12 cellular contexts compared by ENCODE assay signal in the genomic region with DNA sequence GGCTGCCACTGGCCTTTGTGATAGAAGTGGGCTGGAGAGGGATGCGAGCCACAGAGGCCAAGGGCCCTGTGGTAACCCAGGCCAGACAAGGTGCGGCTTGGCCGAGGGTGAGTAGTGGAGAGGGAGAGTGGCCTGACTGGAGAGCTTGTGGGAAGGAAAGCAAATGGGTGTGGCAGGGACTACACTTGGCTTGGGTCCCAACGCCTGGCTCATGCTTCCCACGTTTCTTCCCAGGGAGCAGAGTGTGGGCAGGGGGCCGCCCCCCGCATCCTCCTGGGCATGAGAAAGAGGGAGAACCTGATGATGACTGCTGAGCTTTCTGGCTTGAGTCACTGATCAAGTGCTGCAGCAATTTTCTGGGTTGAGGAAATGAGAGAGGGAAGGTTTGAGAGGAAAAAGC.
A peak's percentile ranks its signal among the peaks of the same experiment; 100 is the strongest.
DNase-seq lines count a peak whose midpoint lies in the region; ATAC-seq and TF ChIP-seq lines count a peak whose summit lies in the region.
"Had no signal": no experiment of that assay in that cellular context is flagged by ENCODE, and none has a peak within 500 bp of the region (broad histone marks: within the 10 kb centered on the region; RNA-seq: fewer than 3 reads in every experiment).

No MANE protein-coding gene starts in this region.

- no peak overlapping the region for H3K4me3 ChIP-seq in CD8-positive, alpha-beta T cell (ENCODE audit: low read depth, low read length)
- H3K4me3 ChIP-seq in HFF-Myc (replicated peaks; ENCODE audit: low read depth, low read length) (no peak overlapping the region), mammary epithelial cell (replicated peaks in 1 of 3; ENCODE audit: insufficient read depth in 1 of 3, low read depth in 2 of 3, low read length in 3 of 3) (no peak overlapping the region)

- intact Hi-C loops in CD8-positive, alpha-beta T cell (cut with DNase I, micrococcal nuclease) = no loop called here
- intact Hi-C loops in mammary epithelial cell (cut with micrococcal nuclease) = no loop called here
- intact Hi-C loops in CD14-positive monocyte (cut with micrococcal nuclease) = no loop called here
- intact Hi-C loops in activated CD4-positive, alpha-beta T cell treated with anti-CD3 and anti-CD28 coated beads for 36 hours (cut with DNase I, micrococcal nuclease) = no loop called here

- H3K27ac Mint-ChIP-seq in CD8-positive, alpha-beta T cell = peak overlapping the region; percentile 78
- peak overlapping the region in 1 of 7 donors; percentile 1 for H3K27ac Mint-ChIP-seq in CD14-positive monocyte
- H3K27ac Mint-ChIP-seq in activated CD4-positive, alpha-beta T cell treated with anti-CD3 and anti-CD28 coated beads for 36 hours = no peak overlapping the region
- H3K27ac Mint-ChIP-seq: activated CD4-positive, alpha-beta T cell treated with anti-CD3 and anti-CD28 coated beads, Interleukin-2, amount 10 ng/mL, durations not matched to agents 7 days and 5 days; activated naive CD8-positive, alpha-beta T cell treated with anti-CD3 and anti-CD28 coated beads, Interleukin-2, amount 10 ng/mL, durations not matched to agents 7 days and 5 days; nephron progenitor cell had no signal

- no peak overlapping the region for H3K4me2 ChIP-seq in mammary epithelial cell (ENCODE audit: insufficient read depth, low read depth, low read length)

- dilution Hi-C loops in mammary epithelial cell (cut with HindIII; ENCODE audit: low sequenced_read_pairs) = no loop called here

- H3K27me3 ChIP-seq in CD8-positive, alpha-beta T cell (ENCODE audit: insufficient read depth, low read length) = no peaks in the 10 kb centered on the region
- no peaks in the 10 kb centered on the region for H3K27me3 ChIP-seq in mammary epithelial cell (ENCODE audit: insufficient read depth, low read length)

- H3K9me3 ChIP-seq in CD8-positive, alpha-beta T cell (ENCODE audit: low read length) = no peaks in the 10 kb centered on the region
- H3K9me3 ChIP-seq in mammary epithelial cell (replicated peaks; ENCODE audit: insufficient read depth, low read length) = no peaks in the 10 kb centered on the region

- H3K4me3 Mint-ChIP-seq in CD8-positive, alpha-beta T cell = no peak overlapping the region
- no peak overlapping the region for H3K4me3 Mint-ChIP-seq in CD14-positive monocyte
- no peak overlapping the region for H3K4me3 Mint-ChIP-seq in activated CD4-positive, alpha-beta T cell treated with anti-CD3 and anti-CD28 coated beads for 36 hours
- H3K4me3 Mint-ChIP-seq: activated CD4-positive, alpha-beta T cell treated with anti-CD3 and anti-CD28 coated beads, Interleukin-2, amount 10 ng/mL, durations not matched to agents 7 days and 5 days; activated naive CD8-positive, alpha-beta T cell treated with anti-CD3 and anti-CD28 coated beads, Interleukin-2, amount 10 ng/mL, durations not matched to agents 7 days and 5 days; nephron progenitor cell had no signal

- H3K4me1 ChIP-seq in CD8-positive, alpha-beta T cell (ENCODE audit: insufficient read depth, low read length) = no peaks in the 10 kb centered on the region
- peaks cover 11% of the 10 kb centered on the region for H3K4me1 ChIP-seq in mammary epithelial cell (ENCODE audit: insufficient read depth, low read length)

- no peak for DNase-seq in CD8-positive, alpha-beta T cell
- DNase-seq in HFF-Myc (ENCODE audit: extremely low read depth, low read depth) = peak; percentile 14
- DNase-seq in mammary epithelial cell = peak; percentile 69
- DNase-seq in myocyte (ENCODE audit: low read depth) = peak; percentile 56
- no peak for DNase-seq in CD14-positive monocyte (ENCODE audit: low spot score)
- no peak for DNase-seq in activated CD4-positive, alpha-beta T cell treated with anti-CD3 and anti-CD28 coated beads for 36 hours
- DNase-seq: activated CD4-positive, alpha-beta T cell treated with anti-CD3 and anti-CD28 coated beads, Interleukin-2, amount 10 ng/mL, durations not matched to agents 7 days and 5 days; activated naive CD8-positive, alpha-beta T cell treated with anti-CD3 and anti-CD28 coated beads, Interleukin-2, amount 10 ng/mL, durations not matched to agents 7 days and 5 days; NCI-H345; nephron progenitor cell had no signal

- TF ChIP-seq CTCF in CD8-positive, alpha-beta T cell (IDR thresholded peaks at IDR 0.05) = no peak
- TF ChIP-seq CTCF in HFF-Myc (IDR thresholded peaks at IDR 0.05; ENCODE audit: low read depth, low read length, missing control alignments) (no peak), mammary epithelial cell (conservative IDR thresholded peaks at IDR 0.05 in 1 of 2, IDR thresholded peaks at IDR 0.05 in 1 of 2; ENCODE audit: extremely low read depth in 1 of 2, insufficient read depth in 1 of 2, low read depth in 1 of 2, low read length in 2 of 2) (no peak), CD14-positive monocyte (IDR thresholded peaks at IDR 0.05) (no peak)

- H3K36me3 Mint-ChIP-seq in CD8-positive, alpha-beta T cell = peaks cover 44% of the 10 kb centered on the region
- no peaks in the 10 kb centered on the region for H3K36me3 Mint-ChIP-seq in CD14-positive monocyte
- peaks cover 11% of the 10 kb centered on the region for H3K36me3 Mint-ChIP-seq in activated CD4-positive, alpha-beta T cell treated with anti-CD3 and anti-CD28 coated beads for 36 hours (ENCODE audit: low read depth)

- H2AFZ ChIP-seq in mammary epithelial cell (ENCODE audit: low read depth, low read length) = no peak overlapping the region

- peaks cover 5% of the 10 kb centered on the region for H3K79me2 ChIP-seq in mammary epithelial cell (ENCODE audit: insufficient read depth, low read length)

- no peak overlapping the region for H3K9ac ChIP-seq in mammary epithelial cell (ENCODE audit: insufficient read depth, low read length)

- no peaks in the 10 kb centered on the region for H3K9me3 Mint-ChIP-seq in CD8-positive, alpha-beta T cell
- H3K9me3 Mint-ChIP-seq in CD14-positive monocyte = no peaks in the 10 kb centered on the region
- no peaks in the 10 kb centered on the region for H3K9me3 Mint-ChIP-seq in activated CD4-positive, alpha-beta T cell treated with anti-CD3 and anti-CD28 coated beads for 36 hours (ENCODE audit: low read depth)
- H3K9me3 Mint-ChIP-seq: activated CD4-positive, alpha-beta T cell treated with anti-CD3 and anti-CD28 coated beads, Interleukin-2, amount 10 ng/mL, durations not matched to agents 7 days and 5 days; nephron progenitor cell had no signal

- in situ Hi-C loops in mammary epithelial cell (cut with MboI; ENCODE audit: low sequenced_read_pairs in 2 of 2) = no loop called here

- H3K27me3 Mint-ChIP-seq in CD8-positive, alpha-beta T cell (ENCODE audit: low read depth) = no peaks in the 10 kb centered on the region
- peaks cover 0 to 2% (median 0%) of the 10 kb centered on the region in 3 donors for H3K27me3 Mint-ChIP-seq in CD14-positive monocyte (ENCODE audit: low read depth in 3 of 3)
- no peaks in the 10 kb centered on the region for H3K27me3 Mint-ChIP-seq in activated CD4-positive, alpha-beta T cell treated with anti-CD3 and anti-CD28 coated beads for 36 hours
- H3K27me3 Mint-ChIP-seq: activated CD4-positive, alpha-beta T cell treated with anti-CD3 and anti-CD28 coated beads, Interleukin-2, amount 10 ng/mL, durations not matched to agents 7 days and 5 days; activated naive CD8-positive, alpha-beta T cell treated with anti-CD3 and anti-CD28 coated beads, Interleukin-2, amount 10 ng/mL, durations not matched to agents 7 days and 5 days had no signal

- peaks cover 42% of the 10 kb centered on the region for H3K4me1 Mint-ChIP-seq in CD8-positive, alpha-beta T cell (ENCODE audit: low read depth)
- H3K4me1 Mint-ChIP-seq in CD14-positive monocyte = no peaks in the 10 kb centered on the region
- peaks cover 23% of the 10 kb centered on the region for H3K4me1 Mint-ChIP-seq in activated CD4-positive, alpha-beta T cell treated with anti-CD3 and anti-CD28 coated beads for 36 hours

- 61% methylated on average over 5 of the region's 7 CpGs for WGBS in mammary epithelial cell (ENCODE audit: low coverage, missing lambda C conversion rate)

- H4K20me1 ChIP-seq in mammary epithelial cell (ENCODE audit: insufficient read depth, low read length) = no peaks in the 10 kb centered on the region

- ATAC-seq in CD8-positive, alpha-beta T cell = no peak
- ATAC-seq in HG03565 (IDR thresholded peaks at IDR 0.05; ENCODE audit: unreplicated experiment) (no peak), GM18858 (IDR thresholded peaks at IDR 0.05; ENCODE audit: unreplicated experiment) (no peak)
- ATAC-seq in activated CD4-positive, alpha-beta T cell treated with anti-CD3 and anti-CD28 coated beads for 36 hours = no peak

- CTCF ChIA-PET in CD8-positive, alpha-beta T cell (lab: Charles Lee) = no interaction called here
- CTCF ChIA-PET in mammary epithelial cell (lab: Charles Lee; ENCODE audit: low non-redundant PET) = no interaction called here
- CTCF ChIA-PET in activated CD4-positive, alpha-beta T cell treated with anti-CD3 and anti-CD28 coated beads for 36 hours (lab: Charles Lee) = no interaction called here

- H3K36me3 ChIP-seq in CD8-positive, alpha-beta T cell (ENCODE audit: insufficient read depth, low read length) = no peaks in the 10 kb centered on the region
- H3K36me3 ChIP-seq in mammary epithelial cell (ENCODE audit: insufficient read depth, low read length) = no peaks in the 10 kb centered on the region

- no peak overlapping the region for H3K27ac ChIP-seq in CD8-positive, alpha-beta T cell (ENCODE audit: low read depth, low read length)
- no peak overlapping the region for H3K27ac ChIP-seq in mammary epithelial cell (ENCODE audit: insufficient read depth, low read depth, low read length)

- BruUV-seq in mammary epithelial cell (replicated peaks; lab: Mats Ljungman, UMichigan) = no TSS peak

- POLR2A ChIA-PET in CD8-positive, alpha-beta T cell (lab: Charles Lee) = interaction anchor here (0.9 to 1.7 kb wide), 3 partner anchors 13 to 34 kb away, joined by 3 to 7 read pairs (median 3); no protein-coding TSS in a partner anchor
- POLR2A ChIA-PET in activated CD4-positive, alpha-beta T cell treated with anti-CD3 and anti-CD28 coated beads for 36 hours (lab: Charles Lee) = no interaction called here

Comparison
In these comparisons a context has a peak if more than half of its experiments do, and no peak if none do; other contexts are left out.
1. DNase-seq: peak in HFF-Myc (single experiment), mammary epithelial cell (single experiment) and myocyte (single experiment); none in CD8-positive, alpha-beta T cell (0 of 7), CD14-positive monocyte (single experiment) and activated CD4-positive, alpha-beta T cell treated with anti-CD3 and anti-CD28 coated beads for 36 hours (single experiment).